Comparison of ENCODE assay signal across 11 cellular contexts in genomic region chr11:76426660-76427059, GRCh38.
"Had no signal": no experiment of that assay in that cellular context is flagged by ENCODE, and none has a peak within 500 bp of the region (broad histone marks: within the 10 kb centered on the region; RNA-seq: fewer than 3 reads in every experiment).

No MANE protein-coding gene starts in this region.

- DNase-seq: GM23248, GOT3, H7, H9, HCEC 1CT, HFFc6 had no signal

- ATAC-seq: GM23338, HCT116 had no signal

- H3K27ac ChIP-seq: GM23248 had no signal

- H3K9ac ChIP-seq: GM23248 had no signal

- H3K4me2 ChIP-seq: GM23338 had no signal

- FAIRE-seq: H1, H54 had no signal

- H3K9me3 ChIP-seq: HAP-1 had no signal

- H3K36me3 ChIP-seq: HAP-1 had no signal

- H2AFZ ChIP-seq: GM23248, GM23338 had no signal

- H3K4me3 ChIP-seq: GM23248, GM23338, HAP-1 had no signal
